15 cellular contexts compared by ENCODE assay signal in genomic region chr19:36526581-36526980, GRCh38. TPM values are rescaled to one million over a fixed set of nuclear protein-coding genes. Genes with fewer than 3 reads are reported as not detected.
DNase-seq lines count a peak whose midpoint lies in the region; ATAC-seq and TF ChIP-seq lines count a peak whose summit lies in the region.
"Had no signal": no experiment of that assay in that cellular context is flagged by ENCODE, and none has a peak within 500 bp of the region (broad histone marks: within the 10 kb centered on the region; RNA-seq: fewer than 3 reads in every experiment).

No MANE protein-coding gene starts in this region.

- H3K4me3 Mint-ChIP-seq in T-helper 1 cell treated with Interleukin-12 subunit alpha and Interleukin-12 subunit beta and Interleukin-4 antibody, amounts not matched to agents 30 μg/mL and 1 μg/mL, for 36 hours, result peak overlapping the region; percentile 63
- peak overlapping the region; percentile 100 for H3K4me3 Mint-ChIP-seq in osteocyte (ENCODE audit: unreplicated experiment)

- no peak overlapping the region for H3K27ac Mint-ChIP-seq in T-helper 1 cell treated with Interleukin-12 subunit alpha and Interleukin-12 subunit beta and Interleukin-4 antibody, amounts not matched to agents 30 μg/mL and 1 μg/mL, for 36 hours
- peak overlapping the region; percentile 50 for H3K27ac Mint-ChIP-seq in osteocyte (ENCODE audit: unreplicated experiment)

- peaks cover 51% of the 10 kb centered on the region for H3K36me3 ChIP-seq in SK-N-MC (ENCODE audit: insufficient read depth, low read length)

- peaks cover 43% of the 10 kb centered on the region for H3K9me3 Mint-ChIP-seq in T-helper 1 cell treated with Interleukin-12 subunit alpha and Interleukin-12 subunit beta and Interleukin-4 antibody, amounts not matched to agents 30 μg/mL and 1 μg/mL, for 36 hours
- peaks cover 13% of the 10 kb centered on the region for H3K9me3 Mint-ChIP-seq in osteocyte (ENCODE audit: unreplicated experiment)

- H3K27ac ChIP-seq in SK-N-MC, result no peak overlapping the region
- H3K27ac ChIP-seq: Peyer's patch had no signal

- H3K4me3 ChIP-seq in SK-N-MC, result peak overlapping the region; percentile 92
- no peak overlapping the region for H3K4me3 ChIP-seq in epithelial cell of esophagus (ENCODE audit: low read length)

- peaks cover 22% of the 10 kb centered on the region for H3K4me1 Mint-ChIP-seq in T-helper 1 cell treated with Interleukin-12 subunit alpha and Interleukin-12 subunit beta and Interleukin-4 antibody, amounts not matched to agents 30 μg/mL and 1 μg/mL, for 36 hours (ENCODE audit: low read depth)
- peaks cover 22% of the 10 kb centered on the region for H3K4me1 Mint-ChIP-seq in osteocyte (ENCODE audit: unreplicated experiment)

- no peak for ATAC-seq in HG02623 (IDR thresholded peaks at IDR 0.05; ENCODE audit: unreplicated experiment)
- ATAC-seq: left ventricle myocardium superior had no signal

- no peaks in the 10 kb centered on the region for H3K27me3 Mint-ChIP-seq in T-helper 1 cell treated with Interleukin-12 subunit alpha and Interleukin-12 subunit beta and Interleukin-4 antibody, amounts not matched to agents 30 μg/mL and 1 μg/mL, for 36 hours (ENCODE audit: low read depth)
- no peaks in the 10 kb centered on the region for H3K27me3 Mint-ChIP-seq in osteocyte (ENCODE audit: unreplicated experiment)

- peaks cover 40% of the 10 kb centered on the region for H3K36me3 Mint-ChIP-seq in T-helper 1 cell treated with Interleukin-12 subunit alpha and Interleukin-12 subunit beta and Interleukin-4 antibody, amounts not matched to agents 30 μg/mL and 1 μg/mL, for 36 hours (ENCODE audit: low read depth)
- peaks cover 34% of the 10 kb centered on the region for H3K36me3 Mint-ChIP-seq in osteocyte (ENCODE audit: unreplicated experiment)

- no peak overlapping the region for H3K9ac ChIP-seq in SK-N-MC (ENCODE audit: insufficient read length)

- TF ChIP-seq CTCF in epithelial cell of esophagus (IDR thresholded peaks at IDR 0.05; ENCODE audit: insufficient read depth, low read depth, low read length, missing control alignments) (no peak), osteocyte (IDR thresholded peaks at IDR 0.05) (no peak)

- DNase-seq in T-helper 1 cell (no peak), SK-N-MC (ENCODE audit: low read depth, low spot score) (no peak), epithelial cell of esophagus (ENCODE audit: low read depth) (peak; percentile 19), osteocyte (ENCODE audit: extremely low spot score, unreplicated experiment) (no peak), NAMALWA (ENCODE audit: low spot score) (no peak), NCI-H1105 (lab: John Stamatoyannopoulos, UW) (no peak)
- DNase-seq: 8988T; activated CD8-positive, alpha-beta memory T cell treated with anti-CD3 and anti-CD28 coated beads for 24 hours; effector CD8-positive, alpha-beta T cell; left ventricle myocardium superior; MG63; Peyer's patch; tibial artery had no signal

- H3K9me3 ChIP-seq in SK-N-MC (ENCODE audit: low read depth, low read length), result peaks cover 19% of the 10 kb centered on the region; the same call in 1 of the 2 replicates

RNA-seq across cellular contexts. Expression of gene ZNF260, which starts 1.5 kb away (rescaled TPM):
- total RNA-seq in osteocyte, result 16.4 and 20.9 TPM in 2 replicates

RNA-seq across cellular contexts. Expression of gene ZNF566, which starts 37.2 kb away (rescaled TPM):
- total RNA-seq in osteocyte, result 12.1 and 13.2 TPM in 2 replicates

RNA-seq across cellular contexts. Expression of gene ZNF529, which starts 46.5 kb away (rescaled TPM):
- total RNA-seq in osteocyte, result 18.3 and 18.8 TPM in 2 replicates
